Comparison of ENCODE assay signal across 8 cellular contexts in the genomic region with DNA sequence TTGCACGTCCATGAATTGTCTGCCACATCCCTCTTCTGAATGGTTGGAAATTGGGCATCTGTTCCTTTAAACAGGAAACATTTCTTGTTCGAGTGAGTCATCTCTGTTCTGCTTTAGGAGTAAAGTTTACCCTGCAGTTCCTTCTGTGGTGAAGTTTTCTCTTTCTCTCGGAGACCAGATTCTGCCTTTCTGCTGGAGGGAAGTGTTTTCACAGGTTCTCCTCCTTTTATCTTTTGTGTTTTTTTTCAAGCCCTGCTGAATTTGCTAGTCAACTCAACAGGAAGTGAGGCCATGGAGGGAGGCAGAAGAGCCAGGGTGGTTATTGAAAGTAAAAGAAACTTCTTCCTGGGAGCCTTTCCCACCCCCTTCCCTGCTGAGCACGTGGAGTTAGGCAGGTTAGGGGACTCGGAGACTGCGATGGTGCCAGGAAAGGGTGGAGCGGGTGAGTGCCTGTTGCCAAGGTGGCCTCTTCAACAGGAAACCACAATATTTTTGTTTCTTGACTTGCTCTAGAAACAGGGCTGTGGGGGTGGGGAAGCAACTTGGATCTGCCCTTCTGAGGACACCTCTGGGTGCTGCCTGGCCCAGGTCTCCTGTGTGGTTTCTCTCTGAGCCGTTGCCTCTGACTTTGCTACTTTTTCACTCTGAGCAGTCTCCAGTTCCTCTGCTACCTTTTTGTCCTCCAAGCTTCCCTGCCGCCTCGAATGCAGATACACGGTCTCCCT. TPM values are rescaled to one million over a fixed set of nuclear protein-coding genes. Genes with fewer than 3 reads are reported as not detected.
DNase-seq lines count a peak whose midpoint lies in the region; ATAC-seq lines count a peak whose summit lies in the region.

No MANE protein-coding gene starts in this region.

- intact Hi-C loops in left ventricle myocardium superior (cut with micrococcal nuclease) = no loop called here
- intact Hi-C loops in sciatic nerve (cut with DNase I) = no loop called here

- peak; percentile 71 for ATAC-seq in GM21381 (IDR thresholded peaks at IDR 0.05; ENCODE audit: unreplicated experiment)
- ATAC-seq in left ventricle myocardium superior = peak; percentile 82
- peak; percentile 81 for ATAC-seq in sciatic nerve

- peak; percentile 73 for DNase-seq in COLO829 (ENCODE audit: low spot score)
- peak; percentile 97 for DNase-seq in HT1080 (ENCODE audit: low read depth)
- peak; percentile 92 to 96 for DNase-seq in SW 1271 (lab: John Stamatoyannopoulos, UW)
- DNase-seq in activated naive CD8-positive, alpha-beta T cell treated with anti-CD3 and anti-CD28 coated beads, Interleukin-2, amount 50 U/mL, for 16 hours (ENCODE audit: low read depth, low spot score) = peak; percentile 61
- peak; percentile 63 for DNase-seq in left ventricle myocardium superior
- peak; percentile 72 for DNase-seq in sciatic nerve (ENCODE audit: low spot score)
- DNase-seq in OCI-M2 (lab: John Stamatoyannopoulos, UW; ENCODE audit: unreplicated experiment) = no peak

RNA-seq across cellular contexts. Expression of a gene that starts 2.2 kb away (rescaled TPM):
- 25.6 and 26.1 TPM in 2 replicates for total RNA-seq in HT1080 (2014; rRNA removed; shearing (Covaris generic))
- polyA plus RNA-seq in HT1080 (2015; cell fraction: cytosol; rRNA removed) = 19.2 and 22.2 TPM in 2 replicates
- 61.2 and 62.1 TPM in 2 replicates for polyA plus RNA-seq in HT1080 (2015; cell fraction: nucleus; rRNA removed)
- total RNA-seq in left ventricle myocardium superior = 2.7 TPM
- 12.1 TPM for total RNA-seq in sciatic nerve
